ENCODE assay signal across 25 cellular contexts in genomic region chr12:85979641-85980040, GRCh38.
DNase-seq lines count a peak whose midpoint lies in the region; ATAC-seq and TF ChIP-seq lines count a peak whose summit lies in the region.
"Had no signal": no experiment of that assay in that cellular context is flagged by ENCODE, and none has a peak within 500 bp of the region (broad histone marks: within the 10 kb centered on the region; RNA-seq: fewer than 3 reads in every experiment).

No MANE protein-coding gene starts in this region.

- H3K36me3 ChIP-seq in brain microvascular endothelial cell (replicated peaks): no peaks in the 10 kb centered on the region
- no peaks in the 10 kb centered on the region for H3K36me3 ChIP-seq in colonic mucosa
- H3K36me3 ChIP-seq: BE2C, HAP-1 had no signal

- no peaks in the 10 kb centered on the region for H3K9me3 ChIP-seq in colonic mucosa
- H3K9me3 ChIP-seq: BE2C, HAP-1 had no signal

- POLR2A ChIA-PET in HEK293T (lab: Yijun Ruan, JAX): no interaction called here

- H3K27me3 ChIP-seq in brain microvascular endothelial cell (replicated peaks) (no peaks in the 10 kb centered on the region), colonic mucosa (no peaks in the 10 kb centered on the region)
- H3K27me3 ChIP-seq: BE2C had no signal

- H3K27me3 Mint-ChIP-seq in progenitor cell of endocrine pancreas: no peaks in the 10 kb centered on the region
- H3K27me3 Mint-ChIP-seq: CD8-positive, alpha-beta memory T cell had no signal

- H3K4me3 Mint-ChIP-seq in progenitor cell of endocrine pancreas (ENCODE audit: low read depth): no peak overlapping the region
- H3K4me3 Mint-ChIP-seq: CD14-positive monocyte; CD8-positive, alpha-beta memory T cell had no signal

- TF ChIP-seq CTCF in brain microvascular endothelial cell (IDR thresholded peaks at IDR 0.05; ENCODE audit: low read depth, low read length, missing control alignments) (no peak), fibroblast of the aortic adventitia (IDR thresholded peaks at IDR 0.05; ENCODE audit: insufficient read depth, low read length) (no peak), colonic mucosa (IDR thresholded peaks at IDR 0.05) (no peak), progenitor cell of endocrine pancreas (IDR thresholded peaks at IDR 0.05; ENCODE audit: unreplicated experiment) (no peak)

- H3K4me1 ChIP-seq in colonic mucosa: no peaks in the 10 kb centered on the region
- H3K4me1 ChIP-seq: BE2C, HAP-1 had no signal

- no peak for ATAC-seq in HG02884 (IDR thresholded peaks at IDR 0.05; ENCODE audit: unreplicated experiment)
- ATAC-seq: Panc1, SK-N-SH treated with all-trans-retinoic acid at 6 μM for 48 hours had no signal

- intact Hi-C loops in colonic mucosa (cut with DNase I): no loop called here

- in situ Hi-C loops in ACHN (cut with HindIII; ENCODE audit: low pct_ligation_motif_present, low pct_unique_long_range_greater_than_20kb, low sequenced_read_pairs) (no loop called here), brain microvascular endothelial cell (cut with HindIII; ENCODE audit: low pct_ligation_motif_present, low sequenced_read_pairs) (no loop called here)

- H3K36me3 Mint-ChIP-seq in progenitor cell of endocrine pancreas (ENCODE audit: insufficient read depth): no peaks in the 10 kb centered on the region
- H3K36me3 Mint-ChIP-seq: CD14-positive monocyte; CD8-positive, alpha-beta memory T cell had no signal

- peaks cover 4% of the 10 kb centered on the region for H3K4me1 Mint-ChIP-seq in progenitor cell of endocrine pancreas (ENCODE audit: low read depth)
- H3K4me1 Mint-ChIP-seq: CD14-positive monocyte; CD8-positive, alpha-beta memory T cell had no signal

- H3K27ac ChIP-seq in brain microvascular endothelial cell: no peak overlapping the region
- no peak overlapping the region for H3K27ac ChIP-seq in colonic mucosa
- H3K27ac ChIP-seq: 22Rv1 had no signal

- CTCF ChIA-PET in HEK293T (lab: Yijun Ruan, JAX): no interaction called here

- DNase-seq in ACHN (peak; percentile 20), HT1080 (ENCODE audit: low read depth) (peak; percentile 52), brain microvascular endothelial cell (peak; percentile 35), fibroblast of the aortic adventitia (ENCODE audit: low read depth) (peak; percentile 24), colonic mucosa (no peak), HEK293T (ENCODE audit: extremely low spot score) (no peak), progenitor cell of endocrine pancreas (ENCODE audit: low spot score, unreplicated experiment) (no peak)
- DNase-seq: BE2C; Calu3; CD8-positive, alpha-beta memory T cell; DMS153; DND-41; GOT3; KBM-7; MM.1S; NCI-H1694; NCI-H2029 treated with DMSO at 0.1 percent for 48 hours; NCI-H510A; SIG-M5 had no signal

- H3K27ac Mint-ChIP-seq in progenitor cell of endocrine pancreas: no peak overlapping the region
- H3K27ac Mint-ChIP-seq: CD14-positive monocyte; CD8-positive, alpha-beta memory T cell had no signal

- H3K9me3 Mint-ChIP-seq in progenitor cell of endocrine pancreas (ENCODE audit: low read depth): no peaks in the 10 kb centered on the region
- H3K9me3 Mint-ChIP-seq: CD14-positive monocyte had no signal

- no peak overlapping the region for H3K9ac ChIP-seq in colonic mucosa (ENCODE audit: low read depth in 2 of 2, low read length in 2 of 2)

- H3K4me3 ChIP-seq in brain microvascular endothelial cell (ENCODE audit: low read depth, low read length) (no peak overlapping the region), fibroblast of the aortic adventitia (ENCODE audit: low read depth, low read length) (no peak overlapping the region), colonic mucosa (no peak overlapping the region)
- H3K4me3 ChIP-seq: HAP-1 had no signal

TF ChIP-seq in HEK293T, 16 proteins besides CTCF, POLR2A, EP300 and RAD21:
- TF ChIP-seq, protein P1, sequence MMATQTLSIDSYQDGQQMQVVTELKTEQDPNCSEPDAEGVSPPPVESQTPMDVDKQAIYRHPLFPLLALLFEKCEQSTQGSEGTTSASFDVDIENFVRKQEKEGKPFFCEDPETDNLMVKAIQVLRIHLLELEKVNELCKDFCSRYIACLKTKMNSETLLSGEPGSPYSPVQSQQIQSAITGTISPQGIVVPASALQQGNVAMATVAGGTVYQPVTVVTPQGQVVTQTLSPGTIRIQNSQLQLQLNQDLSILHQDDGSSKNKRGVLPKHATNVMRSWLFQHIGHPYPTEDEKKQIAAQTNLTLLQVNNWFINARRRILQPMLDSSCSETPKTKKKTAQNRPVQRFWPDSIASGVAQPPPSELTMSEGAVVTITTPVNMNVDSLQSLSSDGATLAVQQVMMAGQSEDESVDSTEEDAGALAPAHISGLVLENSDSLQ (IDR thresholded peaks at IDR 0.05): no peak
- TF ChIP-seq ARNT (IDR thresholded peaks at IDR 0.05) (no peak), NFRKB (IDR thresholded peaks at IDR 0.05) (no peak), SUZ12 (IDR thresholded peaks at IDR 0.05) (no peak), ELF4 (IDR thresholded peaks at IDR 0.05) (no peak), TARDBP (IDR thresholded peaks at IDR 0.05) (no peak), SP1 (IDR thresholded peaks at IDR 0.05) (no peak), FOXA1 (IDR thresholded peaks at IDR 0.05) (no peak)

Comparison
In these comparisons a context has a peak if more than half of its experiments do, and no peak if none do; other contexts are left out.
1. DNase-seq: peak in ACHN (single experiment), HT1080 (single experiment), brain microvascular endothelial cell (single experiment) and fibroblast of the aortic adventitia (single experiment); none in colonic mucosa (single experiment), HEK293T (single experiment) and progenitor cell of endocrine pancreas (single experiment).